11 cellular contexts compared by ENCODE assay signal in the genomic region with DNA sequence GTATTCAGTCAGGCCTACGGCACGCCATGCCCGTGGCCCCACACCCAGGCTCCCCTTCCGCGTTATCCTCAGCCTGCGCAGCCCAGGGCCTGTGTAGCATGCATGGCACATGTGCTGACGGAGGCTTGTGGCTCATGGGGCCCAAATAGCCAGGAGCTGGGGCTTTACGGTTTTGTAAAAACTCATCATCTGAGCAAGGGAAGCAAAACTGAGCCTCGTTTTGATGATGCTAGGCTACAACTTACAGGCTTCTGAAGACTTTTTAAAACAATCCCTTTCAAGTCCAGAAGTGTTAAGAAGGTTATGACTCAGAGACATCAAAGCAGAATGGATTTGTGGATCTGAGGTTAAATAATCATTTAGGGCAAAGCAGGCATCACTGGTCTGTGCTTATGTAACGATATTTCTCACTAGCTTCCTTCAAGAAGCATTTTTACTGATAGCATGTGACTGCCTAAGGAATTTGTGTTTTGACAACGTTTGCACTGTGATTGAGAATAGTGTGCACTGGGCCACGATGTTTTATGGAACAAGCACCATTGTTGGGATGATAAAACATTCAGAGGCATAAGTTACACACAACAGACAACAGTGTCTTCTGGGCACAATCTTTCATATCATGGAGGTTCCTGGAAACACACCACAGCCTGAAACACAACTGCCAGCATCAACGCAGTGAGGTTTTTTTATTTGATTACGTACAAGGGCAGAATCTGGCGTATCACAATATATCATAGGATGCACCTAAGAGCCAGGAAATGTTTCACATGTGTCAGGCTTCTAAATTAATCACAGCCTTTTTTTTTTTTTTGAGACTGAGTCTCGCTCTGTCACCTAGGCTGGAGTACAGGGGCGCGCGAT.
A peak's percentile ranks its signal among the peaks of the same experiment; 100 is the strongest.
DNase-seq lines count a peak whose midpoint lies in the region; ATAC-seq and TF ChIP-seq lines count a peak whose summit lies in the region.
"Had no signal": no experiment of that assay in that cellular context is flagged by ENCODE, and none has a peak within 500 bp of the region (broad histone marks: within the 10 kb centered on the region; RNA-seq: fewer than 3 reads in every experiment).

No MANE protein-coding gene starts in this region.

- no peaks in the 10 kb centered on the region for H3K9me3 ChIP-seq in hepatocyte (ENCODE audit: low read depth)

- H4K20me1 ChIP-seq in hepatocyte (ENCODE audit: insufficient read depth, poor library complexity, severe bottlenecking), result no peaks in the 10 kb centered on the region

- H2AFZ ChIP-seq in hepatocyte, result no peak overlapping the region

- POLR2A ChIA-PET in MCF 10A (lab: Yijun Ruan, JAX), result interaction anchor here (0.9 kb wide), 1 partner anchor 16 kb away, joined by 4 read pairs; no protein-coding TSS in a partner anchor

- CTCF ChIA-PET in MCF 10A (lab: Yijun Ruan, JAX), result interaction anchor here (0.7 to 1.6 kb wide), 3 partner anchors 16 to 347 kb away, joined by 3 to 6 read pairs (median 3); no protein-coding TSS in a partner anchor

- H3K9me3 Mint-ChIP-seq in activated T-helper 2 cell treated with anti-CD3 and anti-CD28 coated beads, Interferon-gamma antibody, Interleukin-2, Interleukin-4, amounts not matched to agents 10 μg/mL and 5 μg/mL and 100 μg/mL, durations not matched to agents 14 hours and 24 hours and 36 hours, result no peaks in the 10 kb centered on the region
- no peaks in the 10 kb centered on the region for H3K9me3 Mint-ChIP-seq in stimulated activated naive CD8-positive, alpha-beta T cell treated with anti-CD3 and anti-CD28 coated beads, Interleukin-15, amount 100 ng/mL, for 72 hours
- H3K9me3 Mint-ChIP-seq in MCF 10A (ENCODE audit: unreplicated experiment), result no peaks in the 10 kb centered on the region
- H3K9me3 Mint-ChIP-seq: activated naive CD4-positive, alpha-beta T cell treated with anti-CD3 and anti-CD28 coated beads, Interleukin-2, amount 50 U/mL, for 24 hours had no signal

- no peak overlapping the region for H3K4me3 Mint-ChIP-seq in activated T-helper 2 cell treated with anti-CD3 and anti-CD28 coated beads, Interferon-gamma antibody, Interleukin-2, Interleukin-4, amounts not matched to agents 10 μg/mL and 5 μg/mL and 100 μg/mL, durations not matched to agents 14 hours and 24 hours and 36 hours (ENCODE audit: low read depth)
- H3K4me3 Mint-ChIP-seq in stimulated activated naive CD8-positive, alpha-beta T cell treated with anti-CD3 and anti-CD28 coated beads, Interleukin-15, amount 100 ng/mL, for 72 hours, result no peak overlapping the region
- no peak overlapping the region for H3K4me3 Mint-ChIP-seq in MCF 10A (ENCODE audit: unreplicated experiment)
- H3K4me3 Mint-ChIP-seq: activated naive CD4-positive, alpha-beta T cell treated with anti-CD3 and anti-CD28 coated beads, Interleukin-2, amount 50 U/mL, for 24 hours had no signal

- H3K27me3 ChIP-seq in hepatocyte, result no peaks in the 10 kb centered on the region

- peaks cover 10% of the 10 kb centered on the region for H3K4me1 Mint-ChIP-seq in activated T-helper 2 cell treated with anti-CD3 and anti-CD28 coated beads, Interferon-gamma antibody, Interleukin-2, Interleukin-4, amounts not matched to agents 10 μg/mL and 5 μg/mL and 100 μg/mL, durations not matched to agents 14 hours and 24 hours and 36 hours (ENCODE audit: low read depth)
- H3K4me1 Mint-ChIP-seq in stimulated activated naive CD8-positive, alpha-beta T cell treated with anti-CD3 and anti-CD28 coated beads, Interleukin-15, amount 100 ng/mL, for 72 hours, result peaks cover 14% of the 10 kb centered on the region
- no peaks in the 10 kb centered on the region for H3K4me1 Mint-ChIP-seq in MCF 10A (ENCODE audit: insufficient read depth, unreplicated experiment)

- no peaks in the 10 kb centered on the region for H3K79me2 ChIP-seq in hepatocyte

- no peak overlapping the region for H3K4me3 ChIP-seq in hepatocyte

- no peaks in the 10 kb centered on the region for H3K36me3 Mint-ChIP-seq in activated T-helper 2 cell treated with anti-CD3 and anti-CD28 coated beads, Interferon-gamma antibody, Interleukin-2, Interleukin-4, amounts not matched to agents 10 μg/mL and 5 μg/mL and 100 μg/mL, durations not matched to agents 14 hours and 24 hours and 36 hours (ENCODE audit: low read depth)
- no peaks in the 10 kb centered on the region for H3K36me3 Mint-ChIP-seq in MCF 10A (ENCODE audit: insufficient read depth, unreplicated experiment)
- H3K36me3 Mint-ChIP-seq: activated naive CD4-positive, alpha-beta T cell treated with anti-CD3 and anti-CD28 coated beads, Interleukin-2, amount 50 U/mL, for 24 hours had no signal

- H3K27ac Mint-ChIP-seq in activated T-helper 2 cell treated with anti-CD3 and anti-CD28 coated beads, Interferon-gamma antibody, Interleukin-2, Interleukin-4, amounts not matched to agents 10 μg/mL and 5 μg/mL and 100 μg/mL, durations not matched to agents 14 hours and 24 hours and 36 hours, result peak overlapping the region; percentile 38
- peak overlapping the region in 1 of 2 donors; percentile 4 for H3K27ac Mint-ChIP-seq in stimulated activated naive CD8-positive, alpha-beta T cell treated with anti-CD3 and anti-CD28 coated beads, Interleukin-15, amount 100 ng/mL, for 72 hours
- H3K27ac Mint-ChIP-seq in MCF 10A (ENCODE audit: low read depth, unreplicated experiment), result no peak overlapping the region
- H3K27ac Mint-ChIP-seq: activated naive CD4-positive, alpha-beta T cell treated with anti-CD3 and anti-CD28 coated beads, Interleukin-2, amount 50 U/mL, for 24 hours had no signal

- no peaks in the 10 kb centered on the region for H3K9me2 ChIP-seq in hepatocyte (replicated peaks; ENCODE audit: insufficient read depth)

- intact Hi-C loops in activated T-helper 2 cell treated with anti-CD3 and anti-CD28 coated beads, Interferon-gamma antibody, Interleukin-2, Interleukin-4, amounts not matched to agents 10 μg/mL and 5 μg/mL and 100 μg/mL, durations not matched to agents 14 hours and 24 hours and 36 hours (cut with micrococcal nuclease), result no loop called here
- intact Hi-C loops in MCF 10A (cut with micrococcal nuclease), result no loop called here

- H3K4me2 ChIP-seq in hepatocyte, result no peak overlapping the region

- no TSS peak for BruUV-seq in MCF 10A (replicated peaks; lab: Mats Ljungman, UMichigan)

- H3K27ac ChIP-seq in hepatocyte, result peak overlapping the region; percentile 66
- H3K27ac ChIP-seq: WERI-Rb-1 had no signal

- DNase-seq in stimulated activated CD4-positive, alpha-beta T cell treated with anti-CD3 and anti-CD28 coated beads, Interleukin-15, amount 100 ng/mL, for 24 hours, result peak; percentile 47
- DNase-seq in stimulated activated CD4-positive, alpha-beta T cell treated with anti-CD3 and anti-CD28 coated beads, Interleukin-4, amount 100 ng/mL, for 1 hour, result no peak
- no peak for DNase-seq in activated T-helper 2 cell treated with anti-CD3 and anti-CD28 coated beads, Interferon-gamma antibody, Interleukin-2, Interleukin-4, amounts not matched to agents 10 μg/mL and 5 μg/mL and 100 μg/mL, durations not matched to agents 14 hours and 24 hours and 36 hours (ENCODE audit: low spot score)
- DNase-seq in hepatocyte (ENCODE audit: low spot score) (no peak), MCF 10A (ENCODE audit: unreplicated experiment) (no peak)
- peak in 1 of 2 donors; percentile 13 for DNase-seq in stimulated activated naive CD8-positive, alpha-beta T cell treated with anti-CD3 and anti-CD28 coated beads, Interleukin-15, amount 100 ng/mL, for 72 hours
- DNase-seq: NCI-H2029 had no signal

- WGBS in hepatocyte (ENCODE audit: low lambda C conversion rate, missing lambda C conversion rate), result 78% methylated on average over 19 of the region's 19 CpGs

- no peaks in the 10 kb centered on the region for H3K27me3 Mint-ChIP-seq in activated T-helper 2 cell treated with anti-CD3 and anti-CD28 coated beads, Interferon-gamma antibody, Interleukin-2, Interleukin-4, amounts not matched to agents 10 μg/mL and 5 μg/mL and 100 μg/mL, durations not matched to agents 14 hours and 24 hours and 36 hours (ENCODE audit: low read depth)
- H3K27me3 Mint-ChIP-seq in stimulated activated naive CD8-positive, alpha-beta T cell treated with anti-CD3 and anti-CD28 coated beads, Interleukin-15, amount 100 ng/mL, for 72 hours, result no peaks in the 10 kb centered on the region
- H3K27me3 Mint-ChIP-seq in MCF 10A (ENCODE audit: insufficient read depth, unreplicated experiment), result no peaks in the 10 kb centered on the region
- H3K27me3 Mint-ChIP-seq: activated naive CD4-positive, alpha-beta T cell treated with anti-CD3 and anti-CD28 coated beads, Interleukin-2, amount 50 U/mL, for 24 hours had no signal

- no peaks in the 10 kb centered on the region for H3K36me3 ChIP-seq in hepatocyte (replicated peaks; ENCODE audit: insufficient read depth, low read depth)
- H3K36me3 ChIP-seq: WERI-Rb-1 had no signal

- TF ChIP-seq CTCF in hepatocyte (IDR thresholded peaks at IDR 0.05; ENCODE audit: poor library complexity) (no peak), MCF 10A (IDR thresholded peaks at IDR 0.05; ENCODE audit: unreplicated experiment) (no peak)

- peak; percentile 74 for ATAC-seq in stimulated activated naive CD8-positive, alpha-beta T cell treated with anti-CD3 and anti-CD28 coated beads, Interleukin-15, amount 100 ng/mL, for 72 hours
- ATAC-seq in GM21367 (IDR thresholded peaks at IDR 0.05; ENCODE audit: unreplicated experiment), result no peak
- no peak for ATAC-seq in GM19324 (IDR thresholded peaks at IDR 0.05; ENCODE audit: low FRiP score, unreplicated experiment)

- peaks cover 5% of the 10 kb centered on the region for H3K4me1 ChIP-seq in hepatocyte (ENCODE audit: insufficient read depth)
